Comparison of ENCODE assay signal across 21 cellular contexts in genomic region chr12:19450362-19450761, GRCh38. TPM values are rescaled to one million over a fixed set of nuclear protein-coding genes. Genes with fewer than 3 reads are reported as not detected.
DNase-seq lines count a peak whose midpoint lies in the region; ATAC-seq, FAIRE-seq and TF ChIP-seq lines count a peak whose summit lies in the region.
"Had no signal": no experiment of that assay in that cellular context is flagged by ENCODE, and none has a peak within 500 bp of the region (broad histone marks: within the 10 kb centered on the region; RNA-seq: fewer than 3 reads in every experiment).

No MANE protein-coding gene starts in this region.

- peaks cover 15% of the 10 kb centered on the region for H3K36me3 Mint-ChIP-seq in activated CD4-positive, alpha-beta T cell treated with anti-CD3 and anti-CD28 coated beads for 36 hours (ENCODE audit: low read depth)
- peaks cover 37% of the 10 kb centered on the region for H3K36me3 Mint-ChIP-seq in activated CD4-positive, alpha-beta T cell treated with anti-CD3 and anti-CD28 coated beads, Interleukin-2, amount 10 ng/mL, durations not matched to agents 7 days and 5 days (ENCODE audit: low read depth)
- peaks cover 6% of the 10 kb centered on the region for H3K36me3 Mint-ChIP-seq in osteocyte (ENCODE audit: unreplicated experiment)

- H4K20me1 ChIP-seq in Loucy (ENCODE audit: insufficient read depth, low read length, poor library complexity, severe bottlenecking) (peaks cover 97% of the 10 kb centered on the region), K562 (replicated peaks; ENCODE audit: control insufficient read depth, insufficient read depth, low read length) (peaks cover 27% of the 10 kb centered on the region)

- H3K4me3 Mint-ChIP-seq in activated CD4-positive, alpha-beta T cell treated with anti-CD3 and anti-CD28 coated beads for 36 hours, result no peak overlapping the region
- H3K4me3 Mint-ChIP-seq in activated CD4-positive, alpha-beta T cell treated with anti-CD3 and anti-CD28 coated beads, Interleukin-2, amount 10 ng/mL, durations not matched to agents 7 days and 5 days, result no peak overlapping the region
- no peak overlapping the region for H3K4me3 Mint-ChIP-seq in osteocyte (ENCODE audit: unreplicated experiment)
- H3K4me3 Mint-ChIP-seq: activated naive CD8-positive, alpha-beta T cell treated with anti-CD3 and anti-CD28 coated beads, Interleukin-2, amount 10 ng/mL, durations not matched to agents 7 days and 5 days had no signal

- BruUV-seq in K562 (replicated peaks; lab: Mats Ljungman, UMichigan), result no TSS peak

- no peak overlapping the region for H3K27ac ChIP-seq in K562 (ENCODE audit: extremely low read depth, low read depth, low read length)
- H3K27ac ChIP-seq: BLaER1, lower lobe of right lung, parathyroid adenoma, Peyer's patch had no signal

- no peaks in the 10 kb centered on the region for H3K9me3 Mint-ChIP-seq in activated CD4-positive, alpha-beta T cell treated with anti-CD3 and anti-CD28 coated beads for 36 hours (ENCODE audit: low read depth)
- H3K9me3 Mint-ChIP-seq in activated CD4-positive, alpha-beta T cell treated with anti-CD3 and anti-CD28 coated beads, Interleukin-2, amount 10 ng/mL, durations not matched to agents 7 days and 5 days, result no peaks in the 10 kb centered on the region
- no peaks in the 10 kb centered on the region for H3K9me3 Mint-ChIP-seq in osteocyte (ENCODE audit: unreplicated experiment)

- H3K9me2 ChIP-seq in Loucy (replicated peaks; ENCODE audit: low read depth, low read length), result no peaks in the 10 kb centered on the region

- intact Hi-C loops in activated CD4-positive, alpha-beta T cell treated with anti-CD3 and anti-CD28 coated beads for 36 hours (cut with DNase I, micrococcal nuclease), result no loop called here
- intact Hi-C loops in K562 (cut with micrococcal nuclease), result no loop called here

- no peak for FAIRE-seq in K562 (lab: Jason Lieb, UNC)
- FAIRE-seq: GM12891 had no signal

- H3K79me2 ChIP-seq in Loucy (ENCODE audit: insufficient read depth, low read length), result peaks cover 100% of the 10 kb centered on the region
- H3K79me2 ChIP-seq in K562 (ENCODE audit: control insufficient read depth, insufficient read depth, low read length), result peaks cover 96% of the 10 kb centered on the region

- H3K9ac ChIP-seq in Loucy (ENCODE audit: low read depth, low read length, poor library complexity, severe bottlenecking), result no peak overlapping the region
- no peak overlapping the region for H3K9ac ChIP-seq in K562 (ENCODE audit: insufficient read depth in 1 of 2, low read depth in 2 of 2, low read length in 2 of 2)
- H3K9ac ChIP-seq: BLaER1, parathyroid adenoma had no signal

- TF ChIP-seq EP300 in K562 (IDR thresholded peaks at IDR 0.05; ENCODE audit: low read length), result no peak

- H3K4me1 Mint-ChIP-seq in activated CD4-positive, alpha-beta T cell treated with anti-CD3 and anti-CD28 coated beads for 36 hours, result peaks cover 75% of the 10 kb centered on the region
- peaks cover 44% of the 10 kb centered on the region for H3K4me1 Mint-ChIP-seq in activated CD4-positive, alpha-beta T cell treated with anti-CD3 and anti-CD28 coated beads, Interleukin-2, amount 10 ng/mL, durations not matched to agents 7 days and 5 days
- H3K4me1 Mint-ChIP-seq in osteocyte (ENCODE audit: unreplicated experiment), result peaks cover 35% of the 10 kb centered on the region

- no peak for TF ChIP-seq RAD21 in K562 (CRISPR knock-in tag; conservative IDR thresholded peaks at IDR 0.05 in 1 of 2, IDR thresholded peaks at IDR 0.05 in 1 of 2)

- H3K4me1 ChIP-seq in Loucy (ENCODE audit: insufficient read depth, low read length, poor library complexity, severe bottlenecking) (peaks cover 53% of the 10 kb centered on the region), K562 (replicated peaks in 1 of 2; ENCODE audit: control insufficient read depth in 2 of 2, insufficient read depth in 2 of 2, low read length in 2 of 2) (peaks cover 7 to 26% of the 10 kb centered on the region in 2 experiments; a peak in 3 of 5 replicates)
- H3K4me1 ChIP-seq: BLaER1 had no signal

- TF ChIP-seq CTCF in Loucy (conservative IDR thresholded peaks at IDR 0.05; ENCODE audit: low read length) (no peak), K562 (IDR thresholded peaks at IDR 0.05 in 2 of 3, conservative IDR thresholded peaks at IDR 0.05 in 1 of 3; ENCODE audit: insufficient read depth in 2 of 3, low read depth in 1 of 3, low read length in 3 of 3) (no peak), osteocyte (IDR thresholded peaks at IDR 0.05) (no peak)

- ATAC-seq in activated CD4-positive, alpha-beta T cell treated with anti-CD3 and anti-CD28 coated beads for 36 hours, result no peak
- no peak for ATAC-seq in K562

- H3K9me3 ChIP-seq in Loucy (ENCODE audit: insufficient read depth, low read depth, low read length), result no peaks in the 10 kb centered on the region
- H3K9me3 ChIP-seq in K562 (replicated peaks; ENCODE audit: control insufficient read depth, insufficient read depth, low read depth, low read length), result no peaks in the 10 kb centered on the region
- H3K9me3 ChIP-seq: lower lobe of right lung, Peyer's patch had no signal

- H2AFZ ChIP-seq in Loucy (ENCODE audit: low read length) (no peak overlapping the region), K562 (ENCODE audit: low read depth, low read length) (no peak overlapping the region)
- H2AFZ ChIP-seq: parathyroid adenoma had no signal

- in situ Hi-C loops in K562 (cut with MboI), result no loop called here

- H3K27me3 Mint-ChIP-seq in activated CD4-positive, alpha-beta T cell treated with anti-CD3 and anti-CD28 coated beads for 36 hours, result no peaks in the 10 kb centered on the region
- H3K27me3 Mint-ChIP-seq in activated CD4-positive, alpha-beta T cell treated with anti-CD3 and anti-CD28 coated beads, Interleukin-2, amount 10 ng/mL, durations not matched to agents 7 days and 5 days, result no peaks in the 10 kb centered on the region
- H3K27me3 Mint-ChIP-seq in osteocyte (ENCODE audit: unreplicated experiment), result no peaks in the 10 kb centered on the region
- H3K27me3 Mint-ChIP-seq: activated naive CD8-positive, alpha-beta T cell treated with anti-CD3 and anti-CD28 coated beads, Interleukin-2, amount 10 ng/mL, durations not matched to agents 7 days and 5 days had no signal

- H3K4me2 ChIP-seq in Loucy (ENCODE audit: low read depth, low read length, poor library complexity, severe bottlenecking), result peak overlapping the region; percentile 74
- H3K4me2 ChIP-seq in K562 (ENCODE audit: insufficient read depth, low read length), result no peak overlapping the region
- H3K4me2 ChIP-seq: BLaER1 had no signal

- H3K36me3 ChIP-seq in Loucy (ENCODE audit: insufficient read depth, low read length), result peaks cover 8% of the 10 kb centered on the region; the same call in 1 of the 2 replicates
- no peaks in the 10 kb centered on the region for H3K36me3 ChIP-seq in K562 (ENCODE audit: control insufficient read depth, insufficient read depth, low read length)
- H3K36me3 ChIP-seq: lower lobe of right lung, Peyer's patch had no signal

- POLR2A ChIA-PET in activated CD4-positive, alpha-beta T cell treated with anti-CD3 and anti-CD28 coated beads for 36 hours (lab: Charles Lee), result no interaction called here
- POLR2A ChIA-PET in activated CD4-positive, alpha-beta T cell treated with anti-CD3 and anti-CD28 coated beads, Interleukin-2, amount 10 ng/mL, durations not matched to agents 7 days and 5 days (lab: Charles Lee), result no interaction called here
- POLR2A ChIA-PET in K562 (lab: Yijun Ruan, JAX), result interaction anchor here (0.6 kb wide), 1 partner anchor 29 kb away, joined by 3 read pairs; no protein-coding TSS in a partner anchor

- CTCF ChIA-PET in activated CD4-positive, alpha-beta T cell treated with anti-CD3 and anti-CD28 coated beads for 36 hours (lab: Charles Lee), result no interaction called here
- CTCF ChIA-PET in activated CD4-positive, alpha-beta T cell treated with anti-CD3 and anti-CD28 coated beads, Interleukin-2, amount 10 ng/mL, durations not matched to agents 7 days and 5 days (lab: Charles Lee), result interaction anchor here (0.6 kb wide), 1 partner anchor 13 kb away, joined by 3 read pairs; no protein-coding TSS in a partner anchor
- CTCF ChIA-PET in K562 (lab: Yijun Ruan, JAX; ENCODE audit: low intra/inter-chr PET ratio), result no interaction called here

- H3F3A ChIP-seq in Loucy (ENCODE audit: low read depth), result no peaks in the 10 kb centered on the region

- no peak overlapping the region for H3K4me3 ChIP-seq in Loucy (ENCODE audit: low read length, poor library complexity, severe bottlenecking)
- no peak overlapping the region for H3K4me3 ChIP-seq in K562
- H3K4me3 ChIP-seq: BLaER1, dorsolateral prefrontal cortex, lower lobe of right lung, Peyer's patch had no signal

- TF ChIP-seq POLR2A in K562 (conservative IDR thresholded peaks at IDR 0.05), result no peak

- H3K27me3 ChIP-seq in Loucy (ENCODE audit: insufficient read depth, low read length, poor library complexity, severe bottlenecking) (no peaks in the 10 kb centered on the region), K562 (ENCODE audit: control insufficient read depth in 2 of 2, insufficient read depth in 2 of 2, low read length in 2 of 2) (no peaks in the 10 kb centered on the region)
- H3K27me3 ChIP-seq: BLaER1, dorsolateral prefrontal cortex, Peyer's patch had no signal

- H3K9me1 ChIP-seq in K562 (ENCODE audit: control insufficient read depth, insufficient read depth, low read length), result peaks cover 3% of the 10 kb centered on the region

- peak; percentile 31 for DNase-seq in activated CD4-positive, alpha-beta T cell treated with anti-CD3 and anti-CD28 coated beads for 36 hours
- DNase-seq in activated CD4-positive, alpha-beta T cell treated with anti-CD3 and anti-CD28 coated beads, Interleukin-2, amount 10 ng/mL, durations not matched to agents 7 days and 5 days, result no peak
- peak in 1 of 4 experiments; percentile 28 for DNase-seq in K562 (ENCODE audit: extremely low read depth in 1 of 4, low spot score in 3 of 4)
- no peak for DNase-seq in osteocyte (ENCODE audit: extremely low spot score, unreplicated experiment)
- DNase-seq in OCI-M2 (lab: John Stamatoyannopoulos, UW; ENCODE audit: unreplicated experiment), result no peak
- no peak for DNase-seq in GM19240 (ENCODE audit: insufficient read length, low spot score)
- no peak for DNase-seq in A172 (ENCODE audit: low spot score)
- DNase-seq: 8988T; activated CD4-positive, alpha-beta T cell treated with anti-CD3 and anti-CD28 coated beads, Interleukin-2, amount 50 U/mL, for 1 hour; activated naive CD8-positive, alpha-beta T cell treated with anti-CD3 and anti-CD28 coated beads, Interleukin-2, amount 10 ng/mL, durations not matched to agents 7 days and 5 days; dorsolateral prefrontal cortex; GDM1; lower lobe of right lung; NCI-H1436; NCI-H748 treated with DMSO at 0.1 percent for 48 hours; Peyer's patch; stimulated activated CD4-positive, alpha-beta T cell treated with anti-CD3 and anti-CD28 coated beads, Interleukin-4, amount 100 ng/mL, for 24 hours had no signal

- H3K27ac Mint-ChIP-seq in activated CD4-positive, alpha-beta T cell treated with anti-CD3 and anti-CD28 coated beads for 36 hours, result no peak overlapping the region
- H3K27ac Mint-ChIP-seq in activated CD4-positive, alpha-beta T cell treated with anti-CD3 and anti-CD28 coated beads, Interleukin-2, amount 10 ng/mL, durations not matched to agents 7 days and 5 days, result no peak overlapping the region
- H3K27ac Mint-ChIP-seq in osteocyte (ENCODE audit: unreplicated experiment), result peak overlapping the region; percentile 54
- H3K27ac Mint-ChIP-seq: activated naive CD8-positive, alpha-beta T cell treated with anti-CD3 and anti-CD28 coated beads, Interleukin-2, amount 10 ng/mL, durations not matched to agents 7 days and 5 days had no signal

- WGBS in K562 (ENCODE audit: insufficient coverage, low coverage, missing lambda C conversion rate), result 25% methylated on average over 2 of the region's 4 CpGs

RNA-seq across cellular contexts. Expression of gene AEBP2, which starts 11.1 kb away (rescaled TPM):
- total RNA-seq in activated CD4-positive, alpha-beta T cell treated with anti-CD3 and anti-CD28 coated beads for 36 hours, result 10 to 100 TPM; 44.2 to 52.9 TPM
- 10 to 100 TPM; 45.8 to 49.1 TPM for total RNA-seq in activated CD4-positive, alpha-beta T cell treated with anti-CD3 and anti-CD28 coated beads, Interleukin-2, amount 10 ng/mL, durations not matched to agents 7 days and 5 days
- 6.1 and 12.1 TPM in 2 replicates for total RNA-seq in K562 (2011; cell fraction: chromatin; rRNA removed; ENCODE audit: low replicate concordance)
- 1.7 and 2.9 TPM in 2 replicates for total RNA-seq in K562 (2011; cell fraction: nucleolus; rRNA removed)
- total RNA-seq in K562 (2011; cell fraction: nucleoplasm; rRNA removed), result 4.8 and 13.1 TPM in 2 replicates
- total RNA-seq in K562 (2014; rRNA removed), result 5.0 and 5.7 TPM in 2 replicates
- total RNA-seq in K562 (2014; rRNA removed; fragmentation: Illumina TruSeq; extraction: Trizol), result 9.3 and 9.7 TPM in 2 replicates
- 10.0 and 10.1 TPM in 2 replicates for total RNA-seq in K562 (2015; rRNA removed; fragmentation: Illumina TruSeq; extraction: Trizol)
- 12.9 and 18.2 TPM in 2 replicates for total RNA-seq in K562 (2021)
- polyA plus RNA-seq in K562 (2011; rRNA removed), result 8.4 and 9.7 TPM in 2 replicates
- 1.3 and 5.9 TPM in 2 replicates for polyA plus RNA-seq in K562 (2011; cell fraction: cytosol; rRNA removed)
- polyA plus RNA-seq in K562 (2011; cell fraction: nucleus; rRNA removed), result 4.4 and 5.9 TPM in 2 replicates
- polyA plus RNA-seq in K562 (2012), result 8.3 and 11.2 TPM in 2 replicates
- polyA plus RNA-seq in K562 (2014; fragmentation: Illumina TruSeq; extraction: Trizol), result 18.3 and 20.9 TPM in 2 replicates
- polyA plus RNA-seq in K562 (2014; fragmentation: Nextera tagmentation; extraction: Ambion mirVana), result 10 to 100 TPM; 17.6 to 43.7 TPM
- 7.2 and 10.3 TPM in 2 replicates for polyA plus RNA-seq in K562 (2014; rRNA removed)
- 16.1 and 16.7 TPM in 2 replicates for polyA minus RNA-seq in K562 (2011; rRNA and poly(A)+ RNA removed)
- polyA minus RNA-seq in K562 (2011; cell fraction: cytosol; rRNA and poly(A)+ RNA removed), result 9.8 and 12.7 TPM in 2 replicates
- 3.0 and 5.4 TPM in 2 replicates for polyA minus RNA-seq in K562 (2011; cell fraction: nucleus; rRNA and poly(A)+ RNA removed)
- total RNA-seq in osteocyte, result 33.5 and 35.8 TPM in 2 replicates
- 13.4 and 16.8 TPM in 2 replicates for total RNA-seq in A172 (2014; rRNA removed; shearing (Covaris generic))
